ENCODE assay signal across 1 cellular context in the genomic region with DNA sequence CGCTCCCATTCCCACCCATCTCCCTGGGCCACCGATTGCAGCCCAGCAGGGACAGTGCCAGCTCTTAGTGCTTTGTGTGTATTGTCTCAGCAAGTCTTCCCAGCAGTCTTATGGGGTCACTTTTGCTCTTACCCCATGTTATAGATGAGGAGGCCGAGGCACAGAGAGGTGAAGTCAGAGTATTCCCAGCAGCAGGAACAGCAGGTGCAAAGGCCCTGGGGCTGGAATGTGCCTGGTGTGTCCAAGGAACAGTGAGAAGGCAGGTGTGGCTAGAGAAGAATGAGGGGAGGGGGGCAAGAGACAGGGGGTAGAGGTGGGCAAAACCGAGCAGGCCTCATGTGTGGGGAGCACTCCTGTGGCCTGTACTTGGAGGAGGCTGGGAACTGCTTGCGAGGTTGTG.
TF ChIP-seq lines count a peak whose summit lies in the region.

No MANE protein-coding gene starts in this region.

TF ChIP-seq in GM23338, 12 proteins besides CTCF, POLR2A, EP300 and RAD21 (continued from another document):
- TF ChIP-seq, protein P1, sequence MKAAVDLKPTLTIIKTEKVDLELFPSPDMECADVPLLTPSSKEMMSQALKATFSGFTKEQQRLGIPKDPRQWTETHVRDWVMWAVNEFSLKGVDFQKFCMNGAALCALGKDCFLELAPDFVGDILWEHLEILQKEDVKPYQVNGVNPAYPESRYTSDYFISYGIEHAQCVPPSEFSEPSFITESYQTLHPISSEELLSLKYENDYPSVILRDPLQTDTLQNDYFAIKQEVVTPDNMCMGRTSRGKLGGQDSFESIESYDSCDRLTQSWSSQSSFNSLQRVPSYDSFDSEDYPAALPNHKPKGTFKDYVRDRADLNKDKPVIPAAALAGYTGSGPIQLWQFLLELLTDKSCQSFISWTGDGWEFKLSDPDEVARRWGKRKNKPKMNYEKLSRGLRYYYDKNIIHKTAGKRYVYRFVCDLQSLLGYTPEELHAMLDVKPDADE (IDR thresholded peaks at IDR 0.05): no peak
- no peak for TF ChIP-seq CREB1 (CRISPR knock-in tag; IDR thresholded peaks at IDR 0.05; ENCODE audit: low read depth)
- TF ChIP-seq ZNF331 (CRISPR knock-in tag; IDR thresholded peaks at IDR 0.05; ENCODE audit: low read depth): no peak
- no peak for TF ChIP-seq POLR2AphosphoS5 (IDR thresholded peaks at IDR 0.05; ENCODE audit: low read depth)
- TF ChIP-seq, protein P2, sequence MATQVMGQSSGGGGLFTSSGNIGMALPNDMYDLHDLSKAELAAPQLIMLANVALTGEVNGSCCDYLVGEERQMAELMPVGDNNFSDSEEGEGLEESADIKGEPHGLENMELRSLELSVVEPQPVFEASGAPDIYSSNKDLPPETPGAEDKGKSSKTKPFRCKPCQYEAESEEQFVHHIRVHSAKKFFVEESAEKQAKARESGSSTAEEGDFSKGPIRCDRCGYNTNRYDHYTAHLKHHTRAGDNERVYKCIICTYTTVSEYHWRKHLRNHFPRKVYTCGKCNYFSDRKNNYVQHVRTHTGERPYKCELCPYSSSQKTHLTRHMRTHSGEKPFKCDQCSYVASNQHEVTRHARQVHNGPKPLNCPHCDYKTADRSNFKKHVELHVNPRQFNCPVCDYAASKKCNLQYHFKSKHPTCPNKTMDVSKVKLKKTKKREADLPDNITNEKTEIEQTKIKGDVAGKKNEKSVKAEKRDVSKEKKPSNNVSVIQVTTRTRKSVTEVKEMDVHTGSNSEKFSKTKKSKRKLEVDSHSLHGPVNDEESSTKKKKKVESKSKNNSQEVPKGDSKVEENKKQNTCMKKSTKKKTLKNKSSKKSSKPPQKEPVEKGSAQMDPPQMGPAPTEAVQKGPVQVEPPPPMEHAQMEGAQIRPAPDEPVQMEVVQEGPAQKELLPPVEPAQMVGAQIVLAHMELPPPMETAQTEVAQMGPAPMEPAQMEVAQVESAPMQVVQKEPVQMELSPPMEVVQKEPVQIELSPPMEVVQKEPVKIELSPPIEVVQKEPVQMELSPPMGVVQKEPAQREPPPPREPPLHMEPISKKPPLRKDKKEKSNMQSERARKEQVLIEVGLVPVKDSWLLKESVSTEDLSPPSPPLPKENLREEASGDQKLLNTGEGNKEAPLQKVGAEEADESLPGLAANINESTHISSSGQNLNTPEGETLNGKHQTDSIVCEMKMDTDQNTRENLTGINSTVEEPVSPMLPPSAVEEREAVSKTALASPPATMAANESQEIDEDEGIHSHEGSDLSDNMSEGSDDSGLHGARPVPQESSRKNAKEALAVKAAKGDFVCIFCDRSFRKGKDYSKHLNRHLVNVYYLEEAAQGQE (IDR thresholded peaks at IDR 0.05; ENCODE audit: unreplicated experiment): no peak
- TF ChIP-seq JUNB (IDR thresholded peaks at IDR 0.05; ENCODE audit: unreplicated experiment): no peak
- no peak for TF ChIP-seq STAT1 (IDR thresholded peaks at IDR 0.05; ENCODE audit: unreplicated experiment)
